Comparison of ENCODE assay signal across 8 cellular contexts in the genomic region with DNA sequence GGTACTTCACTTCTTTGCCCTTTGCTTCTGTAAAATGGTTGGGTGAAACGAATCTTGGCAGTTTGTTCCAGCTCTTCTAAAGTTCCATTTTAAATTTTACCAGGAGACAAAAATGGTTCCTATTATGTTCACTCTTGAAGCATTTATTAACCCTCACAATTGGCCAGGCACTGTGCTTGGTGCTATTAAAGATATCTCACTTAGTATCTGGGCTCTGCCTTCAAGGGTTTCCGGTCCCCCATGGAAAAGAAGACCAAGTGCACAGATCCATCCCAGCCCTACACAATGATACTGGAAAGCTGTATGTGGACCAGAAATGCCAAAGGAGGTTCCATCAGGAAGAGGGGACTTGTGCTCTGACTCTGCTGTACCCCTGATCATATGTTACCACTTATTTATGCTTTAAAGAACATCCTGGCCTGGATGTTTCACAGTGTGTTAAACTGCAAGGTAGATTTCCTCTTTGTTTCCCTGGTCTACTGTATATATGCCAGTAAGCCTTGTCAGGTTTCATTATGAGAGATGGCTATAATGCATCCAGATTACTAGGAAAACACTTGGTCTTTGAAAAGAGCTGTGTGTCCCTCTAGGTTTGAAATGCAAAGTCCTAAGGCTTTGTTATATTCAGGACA.
A peak's percentile ranks its signal among the peaks of the same experiment; 100 is the strongest.
DNase-seq lines count a peak whose midpoint lies in the region; ATAC-seq, FAIRE-seq and TF ChIP-seq lines count a peak whose summit lies in the region.

No MANE protein-coding gene starts in this region.

- H2AFZ ChIP-seq in parathyroid adenoma: peak overlapping the region; percentile 10

- peak overlapping the region; percentile 31 for H3K4me3 Mint-ChIP-seq in CD4-positive, alpha-beta T cell
- no peak overlapping the region for H3K4me3 Mint-ChIP-seq in chondrocyte (ENCODE audit: unreplicated experiment)

- intact Hi-C loops in CD4-positive, alpha-beta T cell (cut with DNase I, micrococcal nuclease): loop anchor here in 1 of 2 experiments (1.0 to 5.0 kb wide), 4 partner anchors 27 to 219 kb away; partner anchors contain the start of gene HIF1A

- no peak overlapping the region for H3K9ac ChIP-seq in parathyroid adenoma

- H3K36me3 Mint-ChIP-seq in CD4-positive, alpha-beta T cell (ENCODE audit: low read depth): peaks cover 74% of the 10 kb centered on the region
- no peaks in the 10 kb centered on the region for H3K36me3 Mint-ChIP-seq in chondrocyte (ENCODE audit: low read depth)

- H3K27ac ChIP-seq in CD4-positive, alpha-beta T cell (ENCODE audit: low read depth, low read length): peak overlapping the region; percentile 97
- peak overlapping the region; percentile 84 for H3K27ac ChIP-seq in parathyroid adenoma

- H3K9me3 ChIP-seq in CD4-positive, alpha-beta T cell (ENCODE audit: control insufficient read depth, low read length): no peaks in the 10 kb centered on the region
- H3K9me3 ChIP-seq in parathyroid adenoma (ENCODE audit: control insufficient read depth, low read length): no peaks in the 10 kb centered on the region

- H3K4me1 Mint-ChIP-seq in CD4-positive, alpha-beta T cell (ENCODE audit: low read depth): peaks cover 96% of the 10 kb centered on the region
- peaks cover 75% of the 10 kb centered on the region for H3K4me1 Mint-ChIP-seq in chondrocyte (ENCODE audit: low read depth)

- H3K4me2 ChIP-seq in parathyroid adenoma (ENCODE audit: low read length): no peak overlapping the region

- H3K27me3 Mint-ChIP-seq in CD4-positive, alpha-beta T cell: no peaks in the 10 kb centered on the region
- H3K27me3 Mint-ChIP-seq in chondrocyte (ENCODE audit: low read depth): no peaks in the 10 kb centered on the region

- TF ChIP-seq CTCF in CD4-positive, alpha-beta T cell (IDR thresholded peaks at IDR 0.05): no peak
- no peak for TF ChIP-seq CTCF in chondrocyte (IDR thresholded peaks at IDR 0.05)
- TF ChIP-seq CTCF in parathyroid adenoma (IDR thresholded peaks at IDR 0.05): no peak

- POLR2A ChIA-PET in CD4-positive, alpha-beta T cell (lab: Charles Lee): interaction anchor here (0.7 to 13.5 kb wide), 26 partner anchors 10 to 286 kb away, joined by 3 to 124 read pairs (median 6); partner anchors contain the start of genes HIF1A, PRKCH, SNAPC1 and TMEM30B

- CTCF ChIA-PET in CD4-positive, alpha-beta T cell (lab: Charles Lee): interaction anchor here (1.2 to 2.1 kb wide), 6 partner anchors 14 to 35 kb away, joined by 4 to 7 read pairs (median 5); no protein-coding TSS in a partner anchor

- peak overlapping the region; percentile 84 for H3K27ac Mint-ChIP-seq in CD4-positive, alpha-beta T cell
- H3K27ac Mint-ChIP-seq in chondrocyte (ENCODE audit: unreplicated experiment): peak overlapping the region; percentile 91

- peaks cover 9% of the 10 kb centered on the region for H3K4me1 ChIP-seq in parathyroid adenoma

- H3K4me3 ChIP-seq in parathyroid adenoma (ENCODE audit: low read depth, low read length): peak overlapping the region; percentile 1

- no peaks in the 10 kb centered on the region for H3K79me2 ChIP-seq in parathyroid adenoma

- H3K27me3 ChIP-seq in CD4-positive, alpha-beta T cell (ENCODE audit: control insufficient read depth, insufficient read depth, low read length): no peaks in the 10 kb centered on the region
- H3K27me3 ChIP-seq in parathyroid adenoma (ENCODE audit: control insufficient read depth, insufficient read depth, low read length): no peaks in the 10 kb centered on the region

- no peak for FAIRE-seq in HTR-8/SVneo (lab: Jason Lieb, UNC)

- ATAC-seq in CD4-positive, alpha-beta T cell (ENCODE audit: poor library complexity): peak; percentile 15
- peak; percentile 20 for ATAC-seq in HG03432 (IDR thresholded peaks at IDR 0.05; ENCODE audit: unreplicated experiment)
- no peak for ATAC-seq in HG02571 (IDR thresholded peaks at IDR 0.05; ENCODE audit: unreplicated experiment)

- DNase-seq in CD4-positive, alpha-beta T cell: no peak
- DNase-seq in chondrocyte (ENCODE audit: low spot score): no peak
- no peak for DNase-seq in pons (ENCODE audit: low spot score)
- no peak for DNase-seq in HTR-8/SVneo (ENCODE audit: insufficient read length, low spot score)
- no peak for DNase-seq in NCI-H187 treated with DMSO at 0.1 percent for 48 hours (lab: John Stamatoyannopoulos, UW)

- peaks cover 2% of the 10 kb centered on the region for H3K9me3 Mint-ChIP-seq in CD4-positive, alpha-beta T cell
- no peaks in the 10 kb centered on the region for H3K9me3 Mint-ChIP-seq in chondrocyte (ENCODE audit: low read depth)

- no peaks in the 10 kb centered on the region for H3K36me3 ChIP-seq in parathyroid adenoma (ENCODE audit: control insufficient read depth, insufficient read depth, low read length)
